In the genomic region with DNA sequence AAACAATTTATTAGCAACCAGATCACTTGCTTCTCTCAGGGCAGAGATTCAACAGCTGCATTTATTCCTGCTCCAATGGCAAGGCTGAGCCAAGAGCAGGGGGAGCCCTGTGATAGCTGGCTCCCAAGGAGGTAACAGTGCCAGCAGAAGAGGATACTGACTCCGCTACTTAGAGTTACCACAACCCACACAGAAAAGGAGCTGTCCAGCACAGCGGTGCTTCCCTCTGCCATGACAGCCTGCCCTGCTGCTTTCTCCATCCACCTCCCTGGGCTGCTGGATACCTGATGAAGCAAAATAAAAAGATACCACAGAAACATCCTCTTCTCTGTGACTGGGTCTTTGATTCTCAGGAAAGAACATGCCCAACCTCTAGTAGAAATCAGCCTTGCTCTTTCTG, we compare ENCODE assay signal across 1 cellular context.
A peak's percentile ranks its signal among the peaks of the same experiment; 100 is the strongest.
TF ChIP-seq lines count a peak whose summit lies in the region.

No MANE protein-coding gene starts in this region.

TF ChIP-seq in H1, 55 proteins besides CTCF, POLR2A, EP300 and RAD21:
- TF ChIP-seq TAF7 (optimal IDR thresholded peaks at IDR 0.05; ENCODE audit: borderline replicate concordance, low read depth, low read length) (peak; percentile 48), TAF1 (IDR thresholded peaks at IDR 0.05; ENCODE audit: low read depth, low read length) (no peak), YY1 (IDR thresholded peaks at IDR 0.05; ENCODE audit: low read depth, low read length) (peak; percentile 72; the same call in 1 of the 2 replicates), SIN3A (conservative IDR thresholded peaks at IDR 0.05 in 1 of 2, IDR thresholded peaks at IDR 0.05 in 1 of 2; ENCODE audit: low read depth in 1 of 2, low read length in 2 of 2) (peak; percentile 69 to 76; a peak in 1 of 4 replicates)
- TF ChIP-seq, protein P1, sequence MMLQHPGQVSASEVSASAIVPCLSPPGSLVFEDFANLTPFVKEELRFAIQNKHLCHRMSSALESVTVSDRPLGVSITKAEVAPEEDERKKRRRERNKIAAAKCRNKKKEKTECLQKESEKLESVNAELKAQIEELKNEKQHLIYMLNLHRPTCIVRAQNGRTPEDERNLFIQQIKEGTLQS (IDR thresholded peaks at IDR 0.05; ENCODE audit: insufficient read depth, low read depth, low read length): no peak
